In the genomic region with DNA sequence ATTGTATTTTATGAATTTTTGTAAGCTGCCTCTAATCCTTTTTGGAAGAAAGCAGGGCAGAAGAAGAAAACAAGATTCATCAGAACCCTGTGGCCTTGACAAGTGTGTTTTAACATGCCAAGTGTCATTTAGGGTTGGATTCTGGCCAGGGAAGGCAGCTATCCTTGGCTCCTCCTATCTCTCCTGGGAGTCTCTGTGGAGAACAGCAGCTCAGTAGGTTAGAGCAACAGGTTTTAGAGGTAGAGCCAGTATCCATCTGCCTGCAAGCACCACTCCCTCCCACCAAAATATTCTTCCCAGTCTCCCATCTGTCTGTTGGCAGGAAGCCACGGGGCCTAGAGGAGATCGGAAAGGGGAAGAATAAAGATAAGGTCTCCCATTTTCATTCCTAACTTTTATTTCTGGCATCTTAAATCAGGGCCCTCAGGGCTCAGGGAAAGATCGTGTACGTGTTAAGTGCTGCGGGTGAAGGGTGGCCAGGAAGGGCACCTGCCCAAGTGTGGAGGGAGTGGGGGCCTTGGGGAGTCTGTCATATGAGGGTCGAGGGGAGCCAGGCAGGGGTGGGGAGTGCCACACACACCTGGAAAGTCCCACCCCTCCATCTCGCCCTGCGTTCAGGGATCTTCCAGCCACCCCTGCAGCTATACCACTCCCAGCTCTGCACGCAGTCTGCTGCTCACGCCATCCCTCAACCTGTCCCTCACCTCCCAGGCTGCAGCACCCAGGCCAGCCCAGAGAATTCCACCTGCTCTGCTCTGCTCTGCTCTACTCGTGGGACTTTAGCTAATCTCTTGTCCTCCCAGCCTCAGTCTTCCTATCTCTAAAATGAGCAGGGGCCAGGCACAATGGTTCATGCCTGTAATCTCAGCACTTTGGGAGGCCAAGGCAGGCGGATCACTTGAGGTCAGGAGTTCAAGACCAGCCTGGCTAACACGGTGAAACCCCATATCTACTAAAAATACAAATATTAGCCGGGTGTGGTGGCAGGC, we compare ENCODE assay signal across 9 cellular contexts. TPM values are rescaled to one million over a fixed set of nuclear protein-coding genes. Genes with fewer than 3 reads are reported as not detected.
A peak's percentile ranks its signal among the peaks of the same experiment; 100 is the strongest.
DNase-seq lines count a peak whose midpoint lies in the region; TF ChIP-seq lines count a peak whose summit lies in the region.
"Had no signal": no experiment of that assay in that cellular context is flagged by ENCODE, and none has a peak within 500 bp of the region (broad histone marks: within the 10 kb centered on the region; RNA-seq: fewer than 3 reads in every experiment).

No MANE protein-coding gene starts in this region.

- no peaks in the 10 kb centered on the region for H3K27me3 ChIP-seq in esophagus squamous epithelium
- no peaks in the 10 kb centered on the region for H3K27me3 ChIP-seq in prostate gland (replicated peaks; ENCODE audit: insufficient read depth)

- WGBS in esophagus squamous epithelium, 2 donors, result 33 to 50% methylated on average over 9 to 13 of the region's 14 CpGs
- 21% methylated on average over 14 of the region's 14 CpGs for WGBS in prostate gland

- TF ChIP-seq POLR2A in esophagus squamous epithelium (IDR thresholded peaks at IDR 0.05) (no peak), prostate gland (IDR thresholded peaks at IDR 0.05) (no peak)

- H3K36me3 ChIP-seq in esophagus squamous epithelium (peaks cover 0 to 30% (median 0%) of the 10 kb centered on the region in 3 donors), prostate gland (no peaks in the 10 kb centered on the region)

- TF ChIP-seq CTCF in esophagus squamous epithelium (IDR thresholded peaks at IDR 0.05) (no peak), prostate gland (IDR thresholded peaks at IDR 0.05) (no peak)

- H3K4me1 ChIP-seq in esophagus squamous epithelium (peaks cover 9 to 45% (median 33%) of the 10 kb centered on the region in 3 donors), prostate gland (replicated peaks) (peaks cover 15% of the 10 kb centered on the region)

- intact Hi-C loops in esophagus squamous epithelium (cut with DNase I), result no loop called here
- intact Hi-C loops in prostate gland (cut with DNase I), result no loop called here

- DNase-seq in EL (peak; percentile 28), NCI-H510A treated with DMSO at 0.1 percent for 48 hours (lab: John Stamatoyannopoulos, UW) (peak; percentile 72), esophagus squamous epithelium (lab: John Stamatoyannopoulos, UW) (no peak), prostate gland (ENCODE audit: low spot score) (peak; percentile 87), DMS53 (lab: John Stamatoyannopoulos, UW) (no peak), ACHN (no peak)
- no peak for DNase-seq in effector CD8-positive, alpha-beta T cell (lab: John Stamatoyannopoulos, UW)
- DNase-seq in stimulated activated naive CD4-positive, alpha-beta T cell treated with Interleukin-2 at 50 U/mL for 16 hours (lab: John Stamatoyannopoulos, UW), result no peak
- DNase-seq: kidney glomerular epithelial cell had no signal

- peak overlapping the region in 1 of 4 donors; percentile 5 for H3K4me3 ChIP-seq in esophagus squamous epithelium
- H3K4me3 ChIP-seq in prostate gland, result no peak overlapping the region

- in situ Hi-C loops in ACHN (cut with HindIII; ENCODE audit: low pct_ligation_motif_present, low pct_unique_long_range_greater_than_20kb, low sequenced_read_pairs), result no loop called here

- H3K9me3 ChIP-seq in esophagus squamous epithelium (no peaks in the 10 kb centered on the region), prostate gland (no peaks in the 10 kb centered on the region)

- H3K27ac ChIP-seq in esophagus squamous epithelium, result peak overlapping the region; percentile 50 to 85 (median 76)
- H3K27ac ChIP-seq in prostate gland, result peak overlapping the region; percentile 83 to 93

RNA-seq across cellular contexts. Expression of gene CPSF4L, which starts 17.1 kb away (rescaled TPM):
- total RNA-seq in esophagus squamous epithelium (not detected), prostate gland (not detected)

RNA-seq across cellular contexts. Expression of gene CDC42EP4, which starts 33.0 kb away (rescaled TPM):
- 10 to 100 TPM; 45.1 to 63.9 (median 52.9) TPM for total RNA-seq in esophagus squamous epithelium
- 100 to 1,000 TPM; 119 to 186 TPM for total RNA-seq in prostate gland

Comparison
In these comparisons a context has a peak if more than half of its experiments do, and no peak if none do; other contexts are left out.
1. DNase-seq: peak in EL (single experiment), NCI-H510A treated with DMSO at 0.1 percent for 48 hours (single experiment) and prostate gland (single experiment); none in esophagus squamous epithelium (single experiment), effector CD8-positive, alpha-beta T cell (single experiment), DMS53 (single experiment), stimulated activated naive CD4-positive, alpha-beta T cell treated with Interleukin-2 at 50 U/mL for 16 hours (single experiment) and ACHN (single experiment).